In the genomic region with DNA sequence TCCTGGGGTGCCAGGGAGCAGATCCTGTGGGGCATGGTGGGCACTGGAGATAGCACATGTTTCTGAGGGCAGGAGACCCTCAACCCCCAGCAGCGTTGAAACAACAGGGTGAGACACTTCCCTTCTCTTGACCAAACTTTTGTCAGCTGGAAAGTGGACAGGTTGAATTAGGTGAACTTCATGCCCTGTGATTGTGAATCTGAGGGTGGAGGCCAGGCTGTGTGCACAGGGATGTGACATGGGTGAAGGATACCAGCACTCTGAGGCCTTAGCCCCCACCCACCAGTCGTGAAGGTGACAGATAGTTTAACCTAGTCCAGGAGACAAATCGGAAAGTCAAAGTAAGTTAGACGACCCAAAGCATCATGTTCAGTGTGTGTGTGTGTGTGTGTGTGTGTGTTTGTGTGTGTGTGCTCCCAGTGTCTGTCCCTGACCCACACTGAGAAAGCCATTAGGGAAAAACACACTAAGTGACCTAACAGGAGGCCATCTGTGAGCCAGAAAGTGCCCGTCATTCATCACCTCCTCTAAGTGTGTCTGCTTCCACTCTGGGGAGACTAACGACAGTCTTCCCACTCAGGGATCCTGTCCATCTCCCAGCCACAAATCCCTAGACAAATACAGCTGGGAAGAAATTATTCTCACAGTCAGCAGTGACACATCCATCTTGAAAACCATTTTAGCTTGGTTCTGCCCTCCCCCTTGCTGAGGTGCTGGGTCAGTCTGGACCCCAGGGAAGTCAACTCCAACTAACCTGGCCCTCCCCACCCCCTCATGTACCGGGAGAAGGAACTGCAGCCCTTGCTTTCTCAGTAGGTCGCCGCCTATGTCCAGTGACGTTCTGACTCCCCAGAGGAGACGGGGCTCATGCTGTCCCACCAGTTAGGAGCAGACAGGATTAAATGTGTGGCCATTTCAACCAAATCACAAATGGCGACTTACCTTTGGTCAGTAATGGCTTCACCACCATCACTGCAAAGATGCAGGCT, we compare ENCODE assay signal across 21 cellular contexts.
DNase-seq lines count a peak whose midpoint lies in the region; ATAC-seq and TF ChIP-seq lines count a peak whose summit lies in the region.
"Had no signal": no experiment of that assay in that cellular context is flagged by ENCODE, and none has a peak within 500 bp of the region (broad histone marks: within the 10 kb centered on the region; RNA-seq: fewer than 3 reads in every experiment).

No MANE protein-coding gene starts in this region.

- no peaks in the 10 kb centered on the region for H3K9me3 Mint-ChIP-seq in stimulated activated naive CD8-positive, alpha-beta T cell treated with anti-CD3 and anti-CD28 coated beads, Interleukin-15, amount 100 ng/mL, for 72 hours
- H3K9me3 Mint-ChIP-seq: activated CD4-positive, alpha-beta T cell treated with anti-CD3 and anti-CD28 coated beads, Interleukin-2, amount 10 ng/mL, durations not matched to agents 24 days and 14 days; activated T-cell treated with anti-CD3 and anti-CD28 coated beads, Interleukin-2, amount 50 U/mL, for 24 hours had no signal

- H3K4me1 Mint-ChIP-seq in stimulated activated naive CD8-positive, alpha-beta T cell treated with anti-CD3 and anti-CD28 coated beads, Interleukin-15, amount 100 ng/mL, for 72 hours, result peaks cover 22% of the 10 kb centered on the region
- H3K4me1 Mint-ChIP-seq: B cell; stimulated activated naive B cell treated with anti-CD40 and anti-IgM and Interleukin-4, amounts not matched to agents 10 μg/mL and 1 μg/mL and 100 μg/mL, for 72 hours had no signal

- H3K4me3 Mint-ChIP-seq in stimulated activated naive CD8-positive, alpha-beta T cell treated with anti-CD3 and anti-CD28 coated beads, Interleukin-15, amount 100 ng/mL, for 72 hours, result no peak overlapping the region
- H3K4me3 Mint-ChIP-seq: activated CD4-positive, alpha-beta T cell treated with anti-CD3 and anti-CD28 coated beads, Interleukin-2, amount 10 ng/mL, durations not matched to agents 24 days and 14 days; activated T-cell treated with anti-CD3 and anti-CD28 coated beads, Interleukin-2, amount 50 U/mL, for 24 hours; B cell; stimulated activated naive B cell treated with anti-CD40 and anti-IgM and Interleukin-4, amounts not matched to agents 10 μg/mL and 1 μg/mL and 100 μg/mL, for 72 hours had no signal

- H3K36me3 ChIP-seq in cardiac muscle cell (no peaks in the 10 kb centered on the region), upper lobe of right lung (no peaks in the 10 kb centered on the region)
- H3K36me3 ChIP-seq: tibial nerve had no signal

- TF ChIP-seq CTCF in cardiac muscle cell (IDR thresholded peaks at IDR 0.05; ENCODE audit: low read depth, low read length), result no peak
- no peak for TF ChIP-seq CTCF in upper lobe of right lung (IDR thresholded peaks at IDR 0.05)

- no peak overlapping the region for H3K27ac Mint-ChIP-seq in stimulated activated naive CD8-positive, alpha-beta T cell treated with anti-CD3 and anti-CD28 coated beads, Interleukin-15, amount 100 ng/mL, for 72 hours
- H3K27ac Mint-ChIP-seq: activated CD4-positive, alpha-beta T cell treated with anti-CD3 and anti-CD28 coated beads, Interleukin-2, amount 10 ng/mL, durations not matched to agents 24 days and 14 days; activated T-cell treated with anti-CD3 and anti-CD28 coated beads, Interleukin-2, amount 50 U/mL, for 24 hours; B cell; stimulated activated naive B cell treated with anti-CD40 and anti-IgM and Interleukin-4, amounts not matched to agents 10 μg/mL and 1 μg/mL and 100 μg/mL, for 72 hours had no signal

- H3K27ac ChIP-seq in cardiac muscle cell (peak overlapping the region; percentile 60), upper lobe of right lung (no peak overlapping the region)
- H3K27ac ChIP-seq: 22Rv1, hepatocyte, RWPE1, tibial nerve had no signal

- no peak for ATAC-seq in upper lobe of right lung
- no peak for ATAC-seq in stimulated activated naive CD8-positive, alpha-beta T cell treated with anti-CD3 and anti-CD28 coated beads, Interleukin-15, amount 100 ng/mL, for 72 hours
- ATAC-seq: stimulated activated naive B cell treated with anti-CD40 and anti-IgM and Interleukin-4, amounts not matched to agents 10 μg/mL and 1 μg/mL and 100 μg/mL, for 72 hours had no signal

- no peaks in the 10 kb centered on the region for H3K27me3 ChIP-seq in cardiac muscle cell
- H3K27me3 ChIP-seq in upper lobe of right lung, result no peaks in the 10 kb centered on the region
- H3K27me3 ChIP-seq: hepatocyte, tibial nerve had no signal

- peak; percentile 5 for DNase-seq in NCI-H82 (lab: John Stamatoyannopoulos, UW)
- DNase-seq in NCI-H82 treated with DMSO at 0.1 percent for 48 hours (lab: John Stamatoyannopoulos, UW; ENCODE audit: unreplicated experiment), result no peak
- peak in 1 of 2 donors; percentile 65 for DNase-seq in cardiac muscle cell (ENCODE audit: low read depth in 1 of 2, low spot score in 1 of 2)
- DNase-seq in myocyte (ENCODE audit: low read depth), result peak; percentile 19
- DNase-seq in upper lobe of right lung, result peak; percentile 21
- DNase-seq in NCI-H187 (lab: John Stamatoyannopoulos, UW), result no peak
- DNase-seq in stimulated activated naive CD8-positive, alpha-beta T cell treated with anti-CD3 and anti-CD28 coated beads, Interleukin-15, amount 100 ng/mL, for 72 hours, result no peak
- DNase-seq in NCI-H2171 (lab: John Stamatoyannopoulos, UW), result no peak
- DNase-seq: activated CD4-positive, alpha-beta T cell treated with anti-CD3 and anti-CD28 coated beads, Interleukin-2, amount 10 ng/mL, durations not matched to agents 24 days and 14 days; activated naive CD4-positive, alpha-beta T cell treated with anti-CD3 and anti-CD28 coated beads, Interleukin-2, amount 50 U/mL, for 16 hours; activated T-cell treated with anti-CD3 and anti-CD28 coated beads, Interleukin-2, amount 50 U/mL, for 24 hours; EL; Karpas-422; NCI-H2081 treated with DMSO at 0.1 percent for 48 hours; stimulated activated naive B cell treated with anti-CD40 and anti-IgM and Interleukin-4, amounts not matched to agents 10 μg/mL and 1 μg/mL and 100 μg/mL, for 72 hours had no signal

- no peaks in the 10 kb centered on the region for H3K9me3 ChIP-seq in cardiac muscle cell (ENCODE audit: low read depth)
- H3K9me3 ChIP-seq in upper lobe of right lung, result no peaks in the 10 kb centered on the region
- H3K9me3 ChIP-seq: tibial nerve had no signal

- H3K4me3 ChIP-seq in cardiac muscle cell, result no peak overlapping the region
- no peak overlapping the region for H3K4me3 ChIP-seq in upper lobe of right lung
- H3K4me3 ChIP-seq: hepatocyte, tibial nerve had no signal

- H3K4me1 ChIP-seq in cardiac muscle cell (ENCODE audit: low read depth) (peaks cover 12% of the 10 kb centered on the region), upper lobe of right lung (no peaks in the 10 kb centered on the region)
- H3K4me1 ChIP-seq: Caco-2 had no signal

- no peaks in the 10 kb centered on the region for H3K27me3 Mint-ChIP-seq in stimulated activated naive CD8-positive, alpha-beta T cell treated with anti-CD3 and anti-CD28 coated beads, Interleukin-15, amount 100 ng/mL, for 72 hours

- intact Hi-C loops in upper lobe of right lung (cut with DNase I), result no loop called here

Comparison
In these comparisons a context has a peak if more than half of its experiments do, and no peak if none do; other contexts are left out.
1. DNase-seq: peak in NCI-H82 (single experiment), myocyte (single experiment) and upper lobe of right lung (single experiment); none in NCI-H82 treated with DMSO at 0.1 percent for 48 hours (single experiment), NCI-H187 (0 of 2), stimulated activated naive CD8-positive, alpha-beta T cell treated with anti-CD3 and anti-CD28 coated beads, Interleukin-15, amount 100 ng/mL, for 72 hours (0 of 2) and NCI-H2171 (single experiment).